11 cellular contexts compared by ENCODE assay signal in genomic region chr17:16040710-16041251, GRCh38. TPM values are rescaled to one million over a fixed set of nuclear protein-coding genes. Genes with fewer than 3 reads are reported as not detected.
DNase-seq lines count a peak whose midpoint lies in the region; ATAC-seq and TF ChIP-seq lines count a peak whose summit lies in the region.
"Had no signal": no experiment of that assay in that cellular context is flagged by ENCODE, and none has a peak within 500 bp of the region (broad histone marks: within the 10 kb centered on the region; RNA-seq: fewer than 3 reads in every experiment).

No MANE protein-coding gene starts in this region.

- CTCF ChIA-PET in WTC11 (lab: Charles Lee): no interaction called here

- H3K79me2 ChIP-seq in parathyroid adenoma: no peaks in the 10 kb centered on the region

- ATAC-seq in WTC11 (no peak), GM21529 (IDR thresholded peaks at IDR 0.05; ENCODE audit: unreplicated experiment) (no peak), HG03469 (IDR thresholded peaks at IDR 0.05; ENCODE audit: unreplicated experiment) (no peak)

- peaks cover 72% of the 10 kb centered on the region for H3K36me3 Mint-ChIP-seq in WTC11

- peaks cover 4% of the 10 kb centered on the region for H3K36me3 ChIP-seq in parathyroid adenoma (ENCODE audit: control insufficient read depth, insufficient read depth, low read length)
- H3K36me3 ChIP-seq: breast epithelium had no signal

- H2AFZ ChIP-seq in parathyroid adenoma: no peak overlapping the region

- H3K27ac ChIP-seq in parathyroid adenoma: no peak overlapping the region

- H3K4me1 Mint-ChIP-seq in WTC11: peaks cover 26% of the 10 kb centered on the region

- H3K4me3 Mint-ChIP-seq in WTC11: no peak overlapping the region

- H3K27me3 ChIP-seq in parathyroid adenoma (ENCODE audit: control insufficient read depth, insufficient read depth, low read length): no peaks in the 10 kb centered on the region
- H3K27me3 ChIP-seq: breast epithelium had no signal

- H3K4me3 ChIP-seq in fibroblast of mammary gland (ENCODE audit: control insufficient read depth, low read depth, low read length): no peak overlapping the region
- H3K4me3 ChIP-seq in parathyroid adenoma (ENCODE audit: low read depth, low read length): no peak overlapping the region
- H3K4me3 ChIP-seq: breast epithelium had no signal

- DNase-seq in Ammon's horn (ENCODE audit: low spot score): peak; percentile 62
- no peak for DNase-seq in WTC11 (ENCODE audit: low spot score)
- DNase-seq in fibroblast of mammary gland (ENCODE audit: low read depth): peak; percentile 81
- DNase-seq in NOMO-1 treated with dmso at 0.1 percent for 144 hours (lab: John Stamatoyannopoulos, UW; ENCODE audit: unreplicated experiment): no peak
- no peak for DNase-seq in NCI-H1105 treated with DMSO at 0.1 percent for 48 hours (lab: John Stamatoyannopoulos, UW)
- DNase-seq: NCI-H1694 treated with DMSO at 0.1 percent for 48 hours, T-helper 9 cell had no signal

- H3K27ac Mint-ChIP-seq in WTC11: no peak overlapping the region

- peaks cover 4% of the 10 kb centered on the region; the same call in 1 of the 2 replicates for H3K9me3 Mint-ChIP-seq in WTC11

- H3K27me3 Mint-ChIP-seq in WTC11 (ENCODE audit: low read depth): no peaks in the 10 kb centered on the region

- peak overlapping the region; percentile 28 for H3K4me2 ChIP-seq in parathyroid adenoma (ENCODE audit: low read length)

- peaks cover 20% of the 10 kb centered on the region for H3K4me1 ChIP-seq in parathyroid adenoma
- H3K4me1 ChIP-seq: breast epithelium had no signal

- no peak for TF ChIP-seq CTCF in WTC11 (IDR thresholded peaks at IDR 0.05)
- no peak for TF ChIP-seq CTCF in fibroblast of mammary gland (conservative IDR thresholded peaks at IDR 0.05; ENCODE audit: control insufficient read depth, insufficient read depth, low read depth, low read length)
- TF ChIP-seq CTCF in parathyroid adenoma (IDR thresholded peaks at IDR 0.05): no peak

- peaks cover under 1% of the 10 kb centered on the region for H3K9me3 ChIP-seq in parathyroid adenoma (ENCODE audit: control insufficient read depth, low read length)
- H3K9me3 ChIP-seq: breast epithelium had no signal

- H3K9ac ChIP-seq in parathyroid adenoma: no peak overlapping the region

- POLR2A ChIA-PET in WTC11 (lab: Charles Lee): no interaction called here

TF ChIP-seq in WTC11, 78 proteins besides CTCF, POLR2A, EP300 and RAD21:
- TF ChIP-seq SP1 (CRISPR knock-in tag; conservative IDR thresholded peaks at IDR 0.05) (no peak), JAZF1 (CRISPR knock-in tag; IDR thresholded peaks at IDR 0.05) (no peak), ZNF423 (CRISPR knock-in tag; IDR thresholded peaks at IDR 0.05) (no peak), ATF3 (CRISPR knock-in tag; conservative IDR thresholded peaks at IDR 0.05) (no peak), ZNF121 (CRISPR knock-in tag; IDR thresholded peaks at IDR 0.05) (peak; percentile 66; the same call in 1 of the 2 replicates), TP53 (CRISPR knock-in tag; IDR thresholded peaks at IDR 0.05) (no peak)

RNA-seq across cellular contexts. Expression of gene TTC19, which starts 41.2 kb away (rescaled TPM):
- total RNA-seq in WTC11 (2021): 55.3 to 60.0 TPM (median 58.0 TPM) in 3 replicates

RNA-seq across cellular contexts. Expression of gene ZSWIM7, which starts 41.3 kb away (rescaled TPM):
- 41.1 to 41.7 TPM (median 41.3 TPM) in 3 replicates for total RNA-seq in WTC11 (2021)

Comparison
In these comparisons a context has a peak if more than half of its experiments do, and no peak if none do; other contexts are left out.
1. DNase-seq: peak in Ammon's horn (single experiment) and fibroblast of mammary gland (single experiment); none in WTC11 (single experiment), NOMO-1 treated with dmso at 0.1 percent for 144 hours (single experiment) and NCI-H1105 treated with DMSO at 0.1 percent for 48 hours (single experiment).